In genomic region chr20:1827974-1828785, GRCh38 we compare ENCODE assay signal across 9 cellular contexts.
DNase-seq lines count a peak whose midpoint lies in the region; ATAC-seq and TF ChIP-seq lines count a peak whose summit lies in the region.
"Had no signal": no experiment of that assay in that cellular context is flagged by ENCODE, and none has a peak within 500 bp of the region (broad histone marks: within the 10 kb centered on the region; RNA-seq: fewer than 3 reads in every experiment).

No MANE protein-coding gene starts in this region.

- peak overlapping the region; percentile 61 for H2AFZ ChIP-seq in osteoblast (ENCODE audit: low read length)

- ATAC-seq in WTC11 (peak; percentile 50; the same call in 1 of the 2 replicates), Right ventricle myocardium inferior (peak; percentile 58)

- H3K36me3 ChIP-seq in osteoblast (ENCODE audit: insufficient read depth, low read length), result no peaks in the 10 kb centered on the region

- no peaks in the 10 kb centered on the region for H3K27me3 Mint-ChIP-seq in WTC11 (ENCODE audit: low read depth)

- H3K27ac ChIP-seq in osteoblast (ENCODE audit: low read depth, low read length), result peak overlapping the region; percentile 64

- no peaks in the 10 kb centered on the region for H3K79me2 ChIP-seq in osteoblast (ENCODE audit: insufficient read depth, low read length)

- H3K4me3 Mint-ChIP-seq in WTC11, result no peak overlapping the region
- H3K4me3 Mint-ChIP-seq: CD4-positive, CD25-positive, alpha-beta regulatory T cell had no signal

- H3K27ac Mint-ChIP-seq in WTC11, result peak overlapping the region; percentile 15
- H3K27ac Mint-ChIP-seq: CD4-positive, CD25-positive, alpha-beta regulatory T cell had no signal

- no peaks in the 10 kb centered on the region for H3K27me3 ChIP-seq in osteoblast (ENCODE audit: insufficient read depth, low read length)

- intact Hi-C loops in Right ventricle myocardium inferior (cut with DNase I), result no loop called here

- H3K4me3 ChIP-seq in osteoblast (ENCODE audit: insufficient read depth, low read length), result no peak overlapping the region

- DNase-seq in Caki2 (ENCODE audit: low read depth), result peak; percentile 55
- no peak for DNase-seq in WTC11 (ENCODE audit: low spot score)
- no peak for DNase-seq in Right ventricle myocardium inferior (ENCODE audit: missing footprints)
- DNase-seq in osteoblast (ENCODE audit: insufficient read length, low spot score, missing footprints), result no peak
- no peak for DNase-seq in NCI-H1436 treated with DMSO at 0.1 percent for 48 hours (lab: John Stamatoyannopoulos, UW)
- no peak for DNase-seq in cortex of kidney (lab: John Stamatoyannopoulos, UW)
- DNase-seq in activated effector memory CD4-positive, alpha-beta T cell treated with anti-CD3 and anti-CD28 coated beads, Interleukin-2, amount 50 U/mL, for 16 hours, result no peak
- DNase-seq in DMS79 treated with DMSO at 0.1 percent for 48 hours (lab: John Stamatoyannopoulos, UW), result no peak
- DNase-seq: CD4-positive, CD25-positive, alpha-beta regulatory T cell had no signal

- no peak for TF ChIP-seq CTCF in WTC11 (IDR thresholded peaks at IDR 0.05)
- TF ChIP-seq CTCF in osteoblast (IDR thresholded peaks at IDR 0.05; ENCODE audit: extremely low read depth, low read depth, low read length), result no peak

- peaks cover 35% of the 10 kb centered on the region for H3K4me1 ChIP-seq in osteoblast (ENCODE audit: insufficient read depth, low read length)

- H3K4me2 ChIP-seq in osteoblast (ENCODE audit: insufficient read depth, low read length), result no peak overlapping the region

- H3K9me3 Mint-ChIP-seq in WTC11, result peaks cover 1% of the 10 kb centered on the region

- POLR2A ChIA-PET in WTC11 (lab: Charles Lee), result no interaction called here

- peaks cover 6% of the 10 kb centered on the region for H3K4me1 Mint-ChIP-seq in WTC11
- H3K4me1 Mint-ChIP-seq: CD4-positive, CD25-positive, alpha-beta regulatory T cell had no signal

- H3K9me3 ChIP-seq in osteoblast (ENCODE audit: low read depth, low read length), result peaks cover 3% of the 10 kb centered on the region

- 0 out of 2 replicates have a peak, but pooled peaks cover under 1% of the 10 kb centered on the region for H3K36me3 Mint-ChIP-seq in WTC11
- H3K36me3 Mint-ChIP-seq: CD4-positive, CD25-positive, alpha-beta regulatory T cell had no signal

- CTCF ChIA-PET in WTC11 (lab: Charles Lee), result no interaction called here

- in situ Hi-C loops in Caki2 (cut with HindIII; ENCODE audit: low pct_unique_long_range_greater_than_20kb, low sequenced_read_pairs), result no loop called here

- no peaks in the 10 kb centered on the region for H4K20me1 ChIP-seq in osteoblast (ENCODE audit: insufficient read depth, low read length)

TF ChIP-seq in WTC11, 78 proteins besides CTCF, POLR2A, EP300 and RAD21:
- TF ChIP-seq TCF7 (CRISPR knock-in tag; IDR thresholded peaks at IDR 0.05; ENCODE audit: low read depth) (no peak), GABPB1 (CRISPR knock-in tag; IDR thresholded peaks at IDR 0.05) (peak; percentile 62; the same call in 1 of the 2 replicates), FOXK1 (CRISPR knock-in tag; IDR thresholded peaks at IDR 0.05) (no peak), ZMAT4 (CRISPR knock-in tag; IDR thresholded peaks at IDR 0.05) (no peak), ETV6 (CRISPR knock-in tag; IDR thresholded peaks at IDR 0.05) (no peak), ATF6 (CRISPR knock-in tag; IDR thresholded peaks at IDR 0.05) (no peak), USF2 (CRISPR knock-in tag; IDR thresholded peaks at IDR 0.05) (no peak)
